In genomic region chr17:82177276-82177675, GRCh38 we compare ENCODE assay signal across 1 cellular context.
TF ChIP-seq lines count a peak whose summit lies in the region.

No MANE protein-coding gene starts in this region.

TF ChIP-seq in K562, 482 proteins besides CTCF, POLR2A, EP300 and RAD21:
- no peak for TF ChIP-seq ID3 (CRISPR knock-in tag; IDR thresholded peaks at IDR 0.05)
- TF ChIP-seq ID3 (tag; IDR thresholded peaks at IDR 0.05) = no peak
